Comparison of ENCODE assay signal across 12 cellular contexts in genomic region chr6:110589865-110590513, GRCh38.
DNase-seq lines count a peak whose midpoint lies in the region; ATAC-seq and TF ChIP-seq lines count a peak whose summit lies in the region.
"Had no signal": no experiment of that assay in that cellular context is flagged by ENCODE, and none has a peak within 500 bp of the region (broad histone marks: within the 10 kb centered on the region; RNA-seq: fewer than 3 reads in every experiment).

No MANE protein-coding gene starts in this region.

- TF ChIP-seq POLR2A in spleen (IDR thresholded peaks at IDR 0.05), result no peak

- H3K4me1 ChIP-seq in spleen, result peaks cover 0 to 14% (median 3%) of the 10 kb centered on the region in 6 donors

- no peaks in the 10 kb centered on the region for H3K36me3 Mint-ChIP-seq in activated CD4-positive, alpha-beta memory T cell treated with anti-CD3 and anti-CD28 coated beads for 36 hours
- H3K36me3 Mint-ChIP-seq in activated CD4-positive, alpha-beta memory T cell treated with anti-CD3 and anti-CD28 coated beads, Interleukin-2, amount 10 ng/mL, durations not matched to agents 7 days and 5 days (ENCODE audit: low read depth), result peaks cover 7% of the 10 kb centered on the region
- H3K36me3 Mint-ChIP-seq in immature natural killer cell, result no peaks in the 10 kb centered on the region

- H3K4me1 Mint-ChIP-seq in activated CD4-positive, alpha-beta memory T cell treated with anti-CD3 and anti-CD28 coated beads for 36 hours (ENCODE audit: low read depth), result peaks cover 18% of the 10 kb centered on the region
- H3K4me1 Mint-ChIP-seq in activated CD4-positive, alpha-beta memory T cell treated with anti-CD3 and anti-CD28 coated beads, Interleukin-2, amount 10 ng/mL, durations not matched to agents 7 days and 5 days, result peaks cover 25% of the 10 kb centered on the region
- peaks cover 9 to 27% of the 10 kb centered on the region in 2 donors for H3K4me1 Mint-ChIP-seq in immature natural killer cell
- H3K4me1 Mint-ChIP-seq: nephron had no signal

- CTCF ChIA-PET in activated CD4-positive, alpha-beta memory T cell treated with anti-CD3 and anti-CD28 coated beads for 36 hours (lab: Charles Lee), result interaction anchor here (1.1 to 1.2 kb wide), 2 partner anchors 52 to 62 kb away, joined by 4 to 8 read pairs; no protein-coding TSS in a partner anchor
- CTCF ChIA-PET in activated CD4-positive, alpha-beta memory T cell treated with anti-CD3 and anti-CD28 coated beads, Interleukin-2, amount 10 ng/mL, durations not matched to agents 7 days and 5 days (lab: Charles Lee), result interaction anchor here (1.2 kb wide), 1 partner anchor 410 kb away, joined by 3 read pairs; no protein-coding TSS in a partner anchor

- no peak for TF ChIP-seq CTCF in spleen (IDR thresholded peaks at IDR 0.05 in 8 of 11, conservative IDR thresholded peaks at IDR 0.05 in 3 of 11)

- no peak overlapping the region for H3K27ac Mint-ChIP-seq in activated CD4-positive, alpha-beta memory T cell treated with anti-CD3 and anti-CD28 coated beads for 36 hours
- no peak overlapping the region for H3K27ac Mint-ChIP-seq in activated CD4-positive, alpha-beta memory T cell treated with anti-CD3 and anti-CD28 coated beads, Interleukin-2, amount 10 ng/mL, durations not matched to agents 7 days and 5 days
- H3K27ac Mint-ChIP-seq in immature natural killer cell, result peak overlapping the region in 3 of 6 donors; percentile 23 to 36 (median 25)
- H3K27ac Mint-ChIP-seq: nephron had no signal

- DNase-seq in activated CD4-positive, alpha-beta memory T cell treated with anti-CD3 and anti-CD28 coated beads for 36 hours, result peak; percentile 26
- DNase-seq in activated CD4-positive, alpha-beta memory T cell treated with anti-CD3 and anti-CD28 coated beads, Interleukin-2, amount 10 ng/mL, durations not matched to agents 7 days and 5 days, result no peak
- no peak for DNase-seq in spleen
- no peak for DNase-seq in iPS-NIHi11 (ENCODE audit: low spot score)
- DNase-seq in immature natural killer cell, result no peak
- DNase-seq in cerebellar cortex (ENCODE audit: low spot score), result no peak
- DNase-seq: activated gamma-delta T cell treated with Interleukin-2 at 50 U/mL for 16 hours; NCI-H226; stimulated activated CD4-positive, alpha-beta T cell treated with anti-CD3 and anti-CD28 coated beads, Interleukin-2, amount 100 ng/mL, for 48 hours had no signal

- peaks cover 0 to 11% (median 2%) of the 10 kb centered on the region in 8 donors for H3K9me3 ChIP-seq in spleen

- no peak overlapping the region for H3K4me3 Mint-ChIP-seq in activated CD4-positive, alpha-beta memory T cell treated with anti-CD3 and anti-CD28 coated beads for 36 hours
- no peak overlapping the region for H3K4me3 Mint-ChIP-seq in activated CD4-positive, alpha-beta memory T cell treated with anti-CD3 and anti-CD28 coated beads, Interleukin-2, amount 10 ng/mL, durations not matched to agents 7 days and 5 days
- H3K4me3 Mint-ChIP-seq in immature natural killer cell, result peak overlapping the region in 2 of 5 donors; percentile 12 to 26
- H3K4me3 Mint-ChIP-seq: nephron had no signal

- intact Hi-C loops in activated CD4-positive, alpha-beta memory T cell treated with anti-CD3 and anti-CD28 coated beads for 36 hours (cut with micrococcal nuclease), result loop anchor here (2.0 kb wide), 1 partner anchor 61 kb away; no protein-coding TSS in a partner anchor
- intact Hi-C loops in spleen (cut with DNase I; ENCODE audit: low total_unique reads), result no loop called here

- no peaks in the 10 kb centered on the region for H3K27me3 ChIP-seq in spleen (replicated peaks in 1 of 7)

- POLR2A ChIA-PET in activated CD4-positive, alpha-beta memory T cell treated with anti-CD3 and anti-CD28 coated beads for 36 hours (lab: Charles Lee), result interaction anchor here (0.6 to 1.4 kb wide), 3 partner anchors 50 to 286 kb away, joined by 3 to 11 read pairs (median 4); partner anchors contain the start of gene AMD1
- POLR2A ChIA-PET in activated CD4-positive, alpha-beta memory T cell treated with anti-CD3 and anti-CD28 coated beads, Interleukin-2, amount 10 ng/mL, durations not matched to agents 7 days and 5 days (lab: Charles Lee), result interaction anchor here (0.8 to 1.0 kb wide), 3 partner anchors 29 to 285 kb away, joined by 3 to 5 read pairs (median 3); partner anchors contain the start of gene AMD1

- peak overlapping the region in 5 of 8 donors; percentile 24 to 71 (median 51) for H3K27ac ChIP-seq in spleen

- H3K4me3 ChIP-seq in spleen, result no peak overlapping the region

- peak; percentile 95 for ATAC-seq in GM21576 (IDR thresholded peaks at IDR 0.05; ENCODE audit: unreplicated experiment)
- peak; percentile 85 for ATAC-seq in HG03196 (IDR thresholded peaks at IDR 0.05; ENCODE audit: unreplicated experiment)

- WGBS in spleen, 5 donors, result 54 to 68% (median 65%) methylated on average over 6 of the region's 6 CpGs

- peaks cover 4% of the 10 kb centered on the region for H3K9me3 Mint-ChIP-seq in activated CD4-positive, alpha-beta memory T cell treated with anti-CD3 and anti-CD28 coated beads for 36 hours
- H3K9me3 Mint-ChIP-seq in activated CD4-positive, alpha-beta memory T cell treated with anti-CD3 and anti-CD28 coated beads, Interleukin-2, amount 10 ng/mL, durations not matched to agents 7 days and 5 days, result peaks cover 9% of the 10 kb centered on the region
- H3K9me3 Mint-ChIP-seq in immature natural killer cell, result no peaks in the 10 kb centered on the region
- H3K9me3 Mint-ChIP-seq: nephron had no signal

- no peaks in the 10 kb centered on the region for H3K27me3 Mint-ChIP-seq in activated CD4-positive, alpha-beta memory T cell treated with anti-CD3 and anti-CD28 coated beads for 36 hours
- no peaks in the 10 kb centered on the region for H3K27me3 Mint-ChIP-seq in activated CD4-positive, alpha-beta memory T cell treated with anti-CD3 and anti-CD28 coated beads, Interleukin-2, amount 10 ng/mL, durations not matched to agents 7 days and 5 days
- H3K27me3 Mint-ChIP-seq in immature natural killer cell (ENCODE audit: low read depth in 3 of 3), result no peaks in the 10 kb centered on the region

- no peaks in the 10 kb centered on the region for H3K36me3 ChIP-seq in spleen
